ENCODE assay signal across 12 cellular contexts in genomic region chr5:150582281-150582791, GRCh38. TPM values are rescaled to one million over a fixed set of nuclear protein-coding genes. Genes with fewer than 3 reads are reported as not detected.
A peak's percentile ranks its signal among the peaks of the same experiment; 100 is the strongest.
DNase-seq lines count a peak whose midpoint lies in the region; ATAC-seq, FAIRE-seq and TF ChIP-seq lines count a peak whose summit lies in the region.
"Had no signal": no experiment of that assay in that cellular context is flagged by ENCODE, and none has a peak within 500 bp of the region (broad histone marks: within the 10 kb centered on the region; RNA-seq: fewer than 3 reads in every experiment).

No MANE protein-coding gene starts in this region.

- H3K9me3 Mint-ChIP-seq in mesothelial cell of epicardium = no peaks in the 10 kb centered on the region
- H3K9me3 Mint-ChIP-seq: activated CD8-positive, alpha-beta T cell treated with anti-CD3 and anti-CD28 coated beads for 36 hours; activated naive CD8-positive, alpha-beta T cell treated with anti-CD3 and anti-CD28 coated beads, Interleukin-2, amount 10 ng/mL, durations not matched to agents 7 days and 5 days; T-helper 1 cell treated with Interleukin-12 subunit alpha and Interleukin-12 subunit beta and Interleukin-4 antibody, amounts not matched to agents 30 μg/mL and 1 μg/mL, for 36 hours had no signal

- peak overlapping the region; percentile 95 for H3K27ac Mint-ChIP-seq in mesothelial cell of epicardium
- H3K27ac Mint-ChIP-seq: activated CD8-positive, alpha-beta T cell treated with anti-CD3 and anti-CD28 coated beads for 36 hours; activated naive CD8-positive, alpha-beta T cell treated with anti-CD3 and anti-CD28 coated beads, Interleukin-2, amount 10 ng/mL, durations not matched to agents 7 days and 5 days; T-helper 1 cell treated with Interleukin-12 subunit alpha and Interleukin-12 subunit beta and Interleukin-4 antibody, amounts not matched to agents 30 μg/mL and 1 μg/mL, for 36 hours had no signal

- H3K4me3 ChIP-seq in fibroblast of mammary gland (ENCODE audit: control insufficient read depth, low read depth, low read length) = no peak overlapping the region
- H3K4me3 ChIP-seq: GM23248 had no signal

- DNase-seq in activated effector memory CD4-positive, alpha-beta T cell treated with anti-CD3 and anti-CD28 coated beads, Interleukin-2, amount 50 U/mL, for 16 hours = peak; percentile 41
- no peak for DNase-seq in activated effector memory CD4-positive, alpha-beta T cell treated with Interleukin-2 at 50 U/mL for 16 hours
- DNase-seq in fibroblast of mammary gland (ENCODE audit: low read depth) = peak; percentile 41
- peak; percentile 75 to 77 for DNase-seq in mesothelial cell of epicardium (ENCODE audit: low spot score in 2 of 2, unreplicated experiment in 2 of 2)
- DNase-seq in urothelium cell line (ENCODE audit: low spot score) = peak; percentile 85
- no peak for DNase-seq in A172 (ENCODE audit: low spot score)
- no peak for DNase-seq in RKO (ENCODE audit: low spot score)
- DNase-seq: activated CD8-positive, alpha-beta T cell treated with anti-CD3 and anti-CD28 coated beads for 36 hours; activated naive CD8-positive, alpha-beta T cell treated with anti-CD3 and anti-CD28 coated beads, Interleukin-2, amount 10 ng/mL, durations not matched to agents 7 days and 5 days; GM23248 had no signal

- no peaks in the 10 kb centered on the region for H3K36me3 Mint-ChIP-seq in mesothelial cell of epicardium
- H3K36me3 Mint-ChIP-seq: activated naive CD8-positive, alpha-beta T cell treated with anti-CD3 and anti-CD28 coated beads, Interleukin-2, amount 10 ng/mL, durations not matched to agents 7 days and 5 days had no signal

- peak overlapping the region; percentile 24 for H3K4me3 Mint-ChIP-seq in mesothelial cell of epicardium
- H3K4me3 Mint-ChIP-seq: activated CD8-positive, alpha-beta T cell treated with anti-CD3 and anti-CD28 coated beads for 36 hours; activated naive CD8-positive, alpha-beta T cell treated with anti-CD3 and anti-CD28 coated beads, Interleukin-2, amount 10 ng/mL, durations not matched to agents 7 days and 5 days; T-helper 1 cell treated with Interleukin-12 subunit alpha and Interleukin-12 subunit beta and Interleukin-4 antibody, amounts not matched to agents 30 μg/mL and 1 μg/mL, for 36 hours had no signal

- no peaks in the 10 kb centered on the region for H3K27me3 Mint-ChIP-seq in mesothelial cell of epicardium (ENCODE audit: low read depth)

- FAIRE-seq in urothelium cell line (lab: Jason Lieb, UNC) = peak; percentile 95

- no peak for ATAC-seq in GM18867 (IDR thresholded peaks at IDR 0.05; ENCODE audit: unreplicated experiment)
- ATAC-seq: activated CD8-positive, alpha-beta T cell treated with anti-CD3 and anti-CD28 coated beads for 36 hours had no signal

- peaks cover 40% of the 10 kb centered on the region for H3K4me1 Mint-ChIP-seq in mesothelial cell of epicardium
- H3K4me1 Mint-ChIP-seq: activated naive CD8-positive, alpha-beta T cell treated with anti-CD3 and anti-CD28 coated beads, Interleukin-2, amount 10 ng/mL, durations not matched to agents 7 days and 5 days had no signal

- no peak for TF ChIP-seq CTCF in fibroblast of mammary gland (conservative IDR thresholded peaks at IDR 0.05; ENCODE audit: control insufficient read depth, insufficient read depth, low read depth, low read length)
- TF ChIP-seq CTCF in mesothelial cell of epicardium (IDR thresholded peaks at IDR 0.05; ENCODE audit: unreplicated experiment) = no peak

RNA-seq across cellular contexts. Expression of gene SYNPO, which starts 58.1 kb away (rescaled TPM):
- 84.4 to 86.6 TPM (median 85.3 TPM) in 3 replicates for total RNA-seq in mesothelial cell of epicardium
- 7.2 and 9.0 TPM in 2 replicates for total RNA-seq in A172 (2014; rRNA removed; shearing (Covaris generic))

Comparison
In these comparisons a context has a peak if more than half of its experiments do, and no peak if none do; other contexts are left out.
1. DNase-seq: peak in activated effector memory CD4-positive, alpha-beta T cell treated with anti-CD3 and anti-CD28 coated beads, Interleukin-2, amount 50 U/mL, for 16 hours (single experiment), fibroblast of mammary gland (single experiment), mesothelial cell of epicardium (2 of 2) and urothelium cell line (single experiment); none in activated effector memory CD4-positive, alpha-beta T cell treated with Interleukin-2 at 50 U/mL for 16 hours (single experiment), A172 (single experiment) and RKO (single experiment).